ENCODE assay signal across 27 cellular contexts in the genomic region with DNA sequence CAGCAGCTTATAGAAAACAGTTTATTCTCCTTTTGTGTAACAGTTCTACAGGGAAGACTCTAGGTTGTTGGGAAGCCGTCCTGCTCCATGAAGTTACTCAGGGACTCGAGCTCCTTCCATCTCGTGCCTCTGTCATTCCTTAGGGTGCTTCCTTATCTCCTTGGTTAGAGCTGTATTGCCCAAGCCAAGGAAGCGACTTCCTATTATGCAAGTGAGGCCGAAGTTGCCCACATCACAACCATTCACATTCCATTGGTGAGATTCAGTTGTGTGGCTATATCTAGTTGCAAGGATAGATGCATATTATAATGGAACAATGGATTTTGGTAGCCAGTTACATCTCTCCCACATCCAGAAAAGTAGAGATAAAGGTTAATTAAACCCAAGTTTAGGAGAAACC. TPM values are rescaled to one million over a fixed set of nuclear protein-coding genes. Genes with fewer than 3 reads are reported as not detected.
"Had no signal": no experiment of that assay in that cellular context is flagged by ENCODE, and none has a peak within 500 bp of the region (broad histone marks: within the 10 kb centered on the region; RNA-seq: fewer than 3 reads in every experiment).

No MANE protein-coding gene starts in this region.

- H3K9ac ChIP-seq: parathyroid adenoma had no signal

- H3K4me2 ChIP-seq: smooth muscle cell had no signal

- H3K4me3 Mint-ChIP-seq: activated naive CD4-positive, alpha-beta T cell treated with anti-CD3 and anti-CD28 coated beads, Interleukin-2, amount 10 ng/mL, durations not matched to agents 7 days and 5 days; activated naive CD8-positive, alpha-beta T cell treated with anti-CD3 and anti-CD28 coated beads, Interleukin-2, amount 50 U/mL, for 24 hours; central memory CD8-positive, alpha-beta T cell; immature natural killer cell; natural killer cell treated with Interleukin-12 subunit alpha and Interleukin-12 subunit beta and Interleukin-15 and Interleukin-18, amount 100 ng/mL, for 72 hours; stimulated activated naive CD8-positive, alpha-beta T cell treated with anti-CD3 and anti-CD28 coated beads, Interleukin-15, amount 100 ng/mL, for 72 hours; T-helper 1 cell treated with Interleukin-12 subunit alpha and Interleukin-12 subunit beta and Interleukin-4 antibody, amounts not matched to agents 30 μg/mL and 1 μg/mL, for 36 hours had no signal

- H3K4me1 ChIP-seq: parathyroid adenoma, right lobe of liver, upper lobe of left lung had no signal

- H3K36me3 Mint-ChIP-seq: activated naive CD4-positive, alpha-beta T cell treated with anti-CD3 and anti-CD28 coated beads, Interleukin-2, amount 10 ng/mL, durations not matched to agents 7 days and 5 days; immature natural killer cell; natural killer cell treated with Interleukin-12 subunit alpha and Interleukin-12 subunit beta and Interleukin-15 and Interleukin-18, amount 100 ng/mL, for 72 hours had no signal

- H3K27me3 Mint-ChIP-seq: activated naive CD8-positive, alpha-beta T cell treated with anti-CD3 and anti-CD28 coated beads, Interleukin-2, amount 50 U/mL, for 24 hours; central memory CD8-positive, alpha-beta T cell had no signal

- H3K9me3 Mint-ChIP-seq: activated naive CD4-positive, alpha-beta T cell treated with anti-CD3 and anti-CD28 coated beads, Interleukin-2, amount 10 ng/mL, durations not matched to agents 7 days and 5 days; activated naive CD8-positive, alpha-beta T cell treated with anti-CD3 and anti-CD28 coated beads, Interleukin-2, amount 50 U/mL, for 24 hours; central memory CD8-positive, alpha-beta T cell; immature natural killer cell; natural killer cell treated with Interleukin-12 subunit alpha and Interleukin-12 subunit beta and Interleukin-15 and Interleukin-18, amount 100 ng/mL, for 72 hours; stimulated activated naive CD8-positive, alpha-beta T cell treated with anti-CD3 and anti-CD28 coated beads, Interleukin-15, amount 100 ng/mL, for 72 hours; T-helper 1 cell treated with Interleukin-12 subunit alpha and Interleukin-12 subunit beta and Interleukin-4 antibody, amounts not matched to agents 30 μg/mL and 1 μg/mL, for 36 hours had no signal

- H2AFZ ChIP-seq: parathyroid adenoma had no signal

- H3K36me3 ChIP-seq: brain microvascular endothelial cell, right lobe of liver, upper lobe of left lung, WERI-Rb-1 had no signal

- ATAC-seq: activated naive CD8-positive, alpha-beta T cell treated with anti-CD3 and anti-CD28 coated beads, Interleukin-2, amount 50 U/mL, for 24 hours; esophagus mucosa; foreskin keratinocyte; left cardiac atrium; natural killer cell treated with Interleukin-12 subunit alpha and Interleukin-12 subunit beta and Interleukin-15 and Interleukin-18, amount 100 ng/mL, for 72 hours; right lobe of liver; stimulated activated naive CD8-positive, alpha-beta T cell treated with anti-CD3 and anti-CD28 coated beads, Interleukin-15, amount 100 ng/mL, for 72 hours had no signal

- DNase-seq: activated CD4-positive, alpha-beta T cell treated with anti-CD3 and anti-CD28 coated beads for 1 hour; activated CD8-positive, alpha-beta memory T cell treated with anti-CD3 and anti-CD28 coated beads for 24 hours; activated CD8-positive, alpha-beta memory T cell treated with anti-CD3 and anti-CD28 coated beads, Interleukin-2, amount 50 U/mL, for 48 hours; activated effector memory CD4-positive, alpha-beta T cell treated with Interleukin-2 at 50 U/mL for 16 hours; activated naive CD4-positive, alpha-beta T cell treated with anti-CD3 and anti-CD28 coated beads, Interleukin-2, amount 10 ng/mL, durations not matched to agents 7 days and 5 days; activated naive CD8-positive, alpha-beta T cell treated with anti-CD3 and anti-CD28 coated beads, Interleukin-2, amount 50 U/mL, for 24 hours; activated T-cell treated with anti-CD3 and anti-CD28 coated beads, Interleukin-2, amount 50 U/mL, for 48 hours; aorta; brain microvascular endothelial cell; effector CD4-positive, alpha-beta T cell; foreskin keratinocyte; immature natural killer cell; left cardiac atrium; mesendoderm; right lobe of liver; stimulated activated CD4-positive, alpha-beta T cell treated with anti-CD3 and anti-CD28 coated beads, Interleukin-4, amount 100 ng/mL, for 1 hour; stimulated activated naive CD8-positive, alpha-beta T cell treated with anti-CD3 and anti-CD28 coated beads, Interleukin-15, amount 100 ng/mL, for 72 hours; upper lobe of left lung; WERI-Rb-1 had no signal

- H3K9me3 ChIP-seq: right lobe of liver, upper lobe of left lung had no signal

- H3K4me3 ChIP-seq: right lobe of liver, smooth muscle cell, upper lobe of left lung had no signal

- H3K4me1 Mint-ChIP-seq: activated naive CD4-positive, alpha-beta T cell treated with anti-CD3 and anti-CD28 coated beads, Interleukin-2, amount 10 ng/mL, durations not matched to agents 7 days and 5 days; central memory CD8-positive, alpha-beta T cell; immature natural killer cell had no signal

- H3K79me2 ChIP-seq: parathyroid adenoma had no signal

- H3K27ac Mint-ChIP-seq: activated naive CD4-positive, alpha-beta T cell treated with anti-CD3 and anti-CD28 coated beads, Interleukin-2, amount 10 ng/mL, durations not matched to agents 7 days and 5 days; activated naive CD8-positive, alpha-beta T cell treated with anti-CD3 and anti-CD28 coated beads, Interleukin-2, amount 50 U/mL, for 24 hours; immature natural killer cell; natural killer cell treated with Interleukin-12 subunit alpha and Interleukin-12 subunit beta and Interleukin-15 and Interleukin-18, amount 100 ng/mL, for 72 hours; stimulated activated naive CD8-positive, alpha-beta T cell treated with anti-CD3 and anti-CD28 coated beads, Interleukin-15, amount 100 ng/mL, for 72 hours; T-helper 1 cell treated with Interleukin-12 subunit alpha and Interleukin-12 subunit beta and Interleukin-4 antibody, amounts not matched to agents 30 μg/mL and 1 μg/mL, for 36 hours had no signal

- H3K27ac ChIP-seq: brain microvascular endothelial cell, foreskin keratinocyte, parathyroid adenoma, right lobe of liver, upper lobe of left lung, WERI-Rb-1 had no signal

- H3K27me3 ChIP-seq: brain microvascular endothelial cell, foreskin keratinocyte, right lobe of liver, upper lobe of left lung had no signal

RNA-seq across cellular contexts. Expression of a gene that starts 9.0 kb away (rescaled TPM):
- total RNA-seq: foreskin keratinocyte; natural killer cell treated with Interleukin-12 subunit alpha and Interleukin-12 subunit beta and Interleukin-15 and Interleukin-18, amount 100 ng/mL, for 72 hours; smooth muscle cell had no signal
- polyA plus RNA-seq: foreskin keratinocyte had no signal

RNA-seq across cellular contexts. Expression of a gene that starts 33.4 kb away (rescaled TPM):
- total RNA-seq: esophagus mucosa, left cardiac atrium, temporal lobe had no signal

RNA-seq across cellular contexts. Expression of a gene that starts 42.7 kb away (rescaled TPM):
- total RNA-seq: aorta; esophagus mucosa; foreskin keratinocyte; left cardiac atrium; lower leg skin; natural killer cell treated with Interleukin-12 subunit alpha and Interleukin-12 subunit beta and Interleukin-15 and Interleukin-18, amount 100 ng/mL, for 72 hours; smooth muscle cell; temporal lobe had no signal
- polyA plus RNA-seq: foreskin keratinocyte, smooth muscle cell had no signal
